Comparison of ENCODE assay signal across 27 cellular contexts in genomic region chr18:78731423-78732032, GRCh38.
"Had no signal": no experiment of that assay in that cellular context is flagged by ENCODE, and none has a peak within 500 bp of the region (broad histone marks: within the 10 kb centered on the region; RNA-seq: fewer than 3 reads in every experiment).

No MANE protein-coding gene starts in this region.

- H3K36me3 ChIP-seq: ascending aorta, MG63, SJCRH30 had no signal

- FAIRE-seq: bronchial epithelial cell had no signal

- DNase-seq: activated CD4-positive, alpha-beta memory T cell treated with anti-CD3 and anti-CD28 coated beads for 36 hours; activated CD4-positive, alpha-beta T cell treated with anti-CD3 and anti-CD28 coated beads, Interleukin-2, amount 10 ng/mL, durations not matched to agents 24 days and 14 days; activated CD4-positive, CD25-positive, alpha-beta regulatory T cell treated with anti-CD3 and anti-CD28 coated beads, Interleukin-2, amount 50 U/mL, for 72 hours; activated CD8-positive, alpha-beta memory T cell treated with anti-CD3 and anti-CD28 coated beads for 24 hours; activated naive CD4-positive, alpha-beta T cell; activated T-cell treated with anti-CD3 and anti-CD28 coated beads, Interleukin-2, amount 50 U/mL, for 72 hours; body of pancreas; MG63; MV-4-11; NCI-H1092 treated with DMSO at 0.1 percent for 48 hours; NCI-H1417 treated with DMSO at 0.1 percent for 48 hours; NCI-H1694; NCI-H2029; NCI-H2107; NCI-H345; NCI-H510A treated with DMSO at 0.1 percent for 48 hours; NK-92 treated with Interleukin-12 subunit alpha and Interleukin-12 subunit beta, amount 100 ng/mL, for 24 hours; OCI-M1; Right ventricle myocardium superior; SJCRH30; SK-N-SH; T-helper 1 cell had no signal

- ATAC-seq: activated T-cell treated with anti-CD3 and anti-CD28 coated beads, Interleukin-2, amount 50 U/mL, for 72 hours; body of pancreas; Panc1 had no signal

- H3K9ac ChIP-seq: SK-N-SH had no signal

- H3K4me1 ChIP-seq: ascending aorta, SJCRH30 had no signal

- H3K27ac ChIP-seq: ascending aorta, body of pancreas, RWPE1, SJCRH30, VCaP had no signal

- H3K27me3 ChIP-seq: ascending aorta, body of pancreas, MG63, SJCRH30 had no signal

- H3K9me3 ChIP-seq: ascending aorta, body of pancreas, MG63, SJCRH30, SK-N-SH had no signal

- H3K4me2 ChIP-seq: SK-N-SH had no signal

- H3K4me3 ChIP-seq: ascending aorta, body of pancreas, MG63, SJCRH30 had no signal
